8 cellular contexts compared by ENCODE assay signal in the genomic region with DNA sequence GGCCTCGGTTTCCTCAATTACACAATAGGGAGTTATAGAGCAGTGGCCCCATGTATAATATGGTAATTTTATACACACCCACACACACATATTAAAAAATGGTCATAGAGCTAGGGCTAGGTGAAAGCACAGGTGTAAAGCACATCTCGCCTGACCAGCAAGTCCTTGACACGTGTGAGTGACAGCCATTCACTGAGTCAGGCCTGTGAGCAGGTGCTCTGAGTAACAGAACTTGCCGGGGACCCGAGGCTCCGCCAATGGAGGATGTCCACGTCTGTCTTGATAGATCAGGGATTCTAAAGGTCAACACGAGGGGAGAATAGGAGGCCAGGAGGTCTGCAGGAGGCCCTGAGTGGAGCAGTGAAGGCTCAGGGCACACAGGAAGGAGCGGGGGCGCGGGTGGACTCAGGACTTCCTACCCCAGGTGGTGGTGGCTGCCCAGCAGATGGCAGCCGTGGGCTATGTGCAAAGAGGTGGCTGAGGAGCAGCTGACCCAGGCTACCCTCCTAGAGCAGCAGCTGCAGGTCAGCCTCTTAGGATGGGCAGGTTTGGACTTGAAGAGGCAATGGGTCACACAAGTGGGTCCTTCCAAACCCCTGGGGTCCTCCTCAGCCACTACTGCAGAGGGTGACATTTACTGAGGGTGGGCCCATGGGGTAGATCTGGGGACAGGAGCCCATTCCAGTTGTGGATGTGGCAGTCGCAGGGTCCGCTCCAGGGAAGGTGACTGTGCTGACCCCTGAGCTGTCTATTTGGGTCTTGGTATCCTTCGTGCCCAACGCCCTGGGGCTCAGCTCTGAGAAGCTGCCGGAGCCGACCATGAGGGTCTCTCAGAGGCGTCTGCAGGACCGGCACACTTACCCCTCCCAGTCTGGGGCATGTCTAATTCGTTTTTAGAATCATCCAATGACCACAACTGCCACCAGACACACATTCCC. TPM values are rescaled to one million over a fixed set of nuclear protein-coding genes. Genes with fewer than 3 reads are reported as not detected.
DNase-seq lines count a peak whose midpoint lies in the region; ATAC-seq and TF ChIP-seq lines count a peak whose summit lies in the region.

No MANE protein-coding gene starts in this region.

- H2BK15ac ChIP-seq in neuronal stem cell (ENCODE audit: low read length) = no peak overlapping the region

- H2BK5ac ChIP-seq in neuronal stem cell (ENCODE audit: low read length) = no peak overlapping the region

- TF ChIP-seq EP300 in stomach (IDR thresholded peaks at IDR 0.05) = no peak

- H3K36me3 ChIP-seq in neuronal stem cell (replicated peaks in 1 of 2; ENCODE audit: control insufficient read depth in 2 of 2, insufficient read depth in 2 of 2, low read length in 2 of 2) = peaks cover 15 to 70% of the 10 kb centered on the region in 2 donors
- H3K36me3 ChIP-seq in stomach = peaks cover 44 to 87% (median 80%) of the 10 kb centered on the region in 4 donors

- no peak overlapping the region for H4K91ac ChIP-seq in neuronal stem cell (ENCODE audit: low read depth, low read length, poor library complexity)

- peak overlapping the region; percentile 12 for H3K18ac ChIP-seq in neuronal stem cell (ENCODE audit: low read length)

- TF ChIP-seq CTCF in fibroblast of mammary gland (conservative IDR thresholded peaks at IDR 0.05; ENCODE audit: control insufficient read depth, insufficient read depth, low read depth, low read length) = peak; percentile 79
- peak in 6 of 7 experiments; percentile 5 to 97 (median 80) for TF ChIP-seq CTCF in stomach (IDR thresholded peaks at IDR 0.05)

- H2AFZ ChIP-seq in neuronal stem cell (ENCODE audit: low read length) = no peak overlapping the region

- no CpG with 5 or more reads among the region's 21 CpGs for WGBS in neuronal stem cell (ENCODE audit: extremely low coverage in 2 of 2, insufficient read length in 2 of 2, insufficient replicate concordance in 1 of 2), 2 donors
- WGBS in stomach, 5 donors = 56 to 74% (median 65%) methylated on average over 18 to 21 of the region's 21 CpGs

- H3K9ac ChIP-seq in neuronal stem cell (ENCODE audit: low read depth, low read length, poor library complexity) = no peak overlapping the region

- peaks cover 42% of the 10 kb centered on the region for H3K36me3 Mint-ChIP-seq in activated T-helper 1 cell treated with anti-CD3 and anti-CD28 coated beads, Interleukin-12 subunit alpha, Interleukin-12 subunit beta, Interleukin-2, Interleukin-4 antibody, amounts not matched to agents 30 ng/mL and 10 ng/mL and 1 ng/mL, durations not matched to agents 14 hours and 24 hours and 36 hours (ENCODE audit: low read depth)

- peak overlapping the region; percentile 81 for H3K27ac Mint-ChIP-seq in activated T-helper 1 cell treated with anti-CD3 and anti-CD28 coated beads, Interleukin-12 subunit alpha, Interleukin-12 subunit beta, Interleukin-2, Interleukin-4 antibody, amounts not matched to agents 30 ng/mL and 10 ng/mL and 1 ng/mL, durations not matched to agents 14 hours and 24 hours and 36 hours

- DNase-seq in EH (ENCODE audit: low read depth) (peak; percentile 82), RPMI7951 (ENCODE audit: low read depth) (peak; percentile 67), fibroblast of mammary gland (ENCODE audit: low read depth) (peak; percentile 69), neuronal stem cell (ENCODE audit: low spot score) (peak; percentile 44), stomach (peak; percentile 86)
- peak; percentile 53 for DNase-seq in Jurkat, Clone E6-1 (ENCODE audit: low read depth, low spot score)
- peak; percentile 63 for DNase-seq in activated T-helper 1 cell treated with anti-CD3 and anti-CD28 coated beads, Interleukin-12 subunit alpha, Interleukin-12 subunit beta, Interleukin-2, Interleukin-4 antibody, amounts not matched to agents 30 ng/mL and 10 ng/mL and 1 ng/mL, durations not matched to agents 14 hours and 24 hours and 36 hours (ENCODE audit: low spot score)

- H4K8ac ChIP-seq in neuronal stem cell (ENCODE audit: low read depth, low read length) = no peak overlapping the region

- peaks cover 37% of the 10 kb centered on the region for H3K4me1 Mint-ChIP-seq in activated T-helper 1 cell treated with anti-CD3 and anti-CD28 coated beads, Interleukin-12 subunit alpha, Interleukin-12 subunit beta, Interleukin-2, Interleukin-4 antibody, amounts not matched to agents 30 ng/mL and 10 ng/mL and 1 ng/mL, durations not matched to agents 14 hours and 24 hours and 36 hours (ENCODE audit: low read depth)

- intact Hi-C loops in activated T-helper 1 cell treated with anti-CD3 and anti-CD28 coated beads, Interleukin-12 subunit alpha, Interleukin-12 subunit beta, Interleukin-2, Interleukin-4 antibody, amounts not matched to agents 30 ng/mL and 10 ng/mL and 1 ng/mL, durations not matched to agents 14 hours and 24 hours and 36 hours (cut with micrococcal nuclease) = loop anchor here (1.0 to 5.0 kb wide), 6 partner anchors 38 to 156 kb away; no protein-coding TSS in a partner anchor
- intact Hi-C loops in stomach (cut with DNase I; ENCODE audit: low total_unique reads) = loop anchor here (5.0 kb wide), 1 partner anchor 151 kb away; a partner anchor contains a TSS

- no peak overlapping the region for H2BK120ac ChIP-seq in neuronal stem cell (ENCODE audit: low read depth, low read length)

- H3K4me1 ChIP-seq in neuronal stem cell (ENCODE audit: control insufficient read depth in 2 of 2, insufficient read depth in 1 of 2, low read depth in 1 of 2, low read length in 2 of 2) (no peaks in the 10 kb centered on the region), stomach (peaks cover 0 to 27% (median 6%) of the 10 kb centered on the region in 4 donors)

- H3K4me3 Mint-ChIP-seq in activated T-helper 1 cell treated with anti-CD3 and anti-CD28 coated beads, Interleukin-12 subunit alpha, Interleukin-12 subunit beta, Interleukin-2, Interleukin-4 antibody, amounts not matched to agents 30 ng/mL and 10 ng/mL and 1 ng/mL, durations not matched to agents 14 hours and 24 hours and 36 hours = no peak overlapping the region

- no peak overlapping the region for H3K14ac ChIP-seq in neuronal stem cell (ENCODE audit: low read length)

- H3K79me1 ChIP-seq in neuronal stem cell (ENCODE audit: low read depth, low read length) = no peaks in the 10 kb centered on the region

- no peak overlapping the region for H2BK12ac ChIP-seq in neuronal stem cell (ENCODE audit: low read length)

- peak overlapping the region; percentile 23 for H2AK5ac ChIP-seq in neuronal stem cell (ENCODE audit: low read depth, low read length)

- no peak overlapping the region for H3K27ac ChIP-seq in neuronal stem cell (replicated peaks; ENCODE audit: low read length)
- no peak overlapping the region for H3K27ac ChIP-seq in stomach

- no peaks in the 10 kb centered on the region for H3K9me3 Mint-ChIP-seq in activated T-helper 1 cell treated with anti-CD3 and anti-CD28 coated beads, Interleukin-12 subunit alpha, Interleukin-12 subunit beta, Interleukin-2, Interleukin-4 antibody, amounts not matched to agents 30 ng/mL and 10 ng/mL and 1 ng/mL, durations not matched to agents 14 hours and 24 hours and 36 hours

- H3K23ac ChIP-seq in neuronal stem cell (ENCODE audit: low read depth, low read length, poor library complexity) = peak overlapping the region; percentile 52

- no peak overlapping the region for H3K4me3 ChIP-seq in Jurkat, Clone E6-1 (ENCODE audit: low read length)
- H3K4me3 ChIP-seq in fibroblast of mammary gland (ENCODE audit: control insufficient read depth, low read depth, low read length) = no peak overlapping the region
- no peak overlapping the region for H3K4me3 ChIP-seq in neuronal stem cell (ENCODE audit: low read length in 2 of 2)
- H3K4me3 ChIP-seq in stomach = no peak overlapping the region

- H3K27me3 ChIP-seq in neuronal stem cell (ENCODE audit: control insufficient read depth in 3 of 3, insufficient read depth in 3 of 3, low read depth in 1 of 3, low read length in 3 of 3) (no peaks in the 10 kb centered on the region), stomach (no peaks in the 10 kb centered on the region)

- H3K9me3 ChIP-seq in neuronal stem cell (replicated peaks in 1 of 2; ENCODE audit: control insufficient read depth in 2 of 2, insufficient read depth in 1 of 2, low read depth in 1 of 2, low read length in 2 of 2) = no peaks in the 10 kb centered on the region
- H3K9me3 ChIP-seq in stomach = no peaks in the 10 kb centered on the region

- H3K4ac ChIP-seq in neuronal stem cell (ENCODE audit: low read length) = no peak overlapping the region

- TF ChIP-seq POLR2A in stomach (IDR thresholded peaks at IDR 0.05) = no peak

- H3K27me3 Mint-ChIP-seq in activated T-helper 1 cell treated with anti-CD3 and anti-CD28 coated beads, Interleukin-12 subunit alpha, Interleukin-12 subunit beta, Interleukin-2, Interleukin-4 antibody, amounts not matched to agents 30 ng/mL and 10 ng/mL and 1 ng/mL, durations not matched to agents 14 hours and 24 hours and 36 hours (ENCODE audit: insufficient read depth) = no peaks in the 10 kb centered on the region

- no peak overlapping the region for H3K4me2 ChIP-seq in neuronal stem cell (ENCODE audit: insufficient read depth, low read length, poor library complexity, severe bottlenecking)

- ATAC-seq in GM18502 (IDR thresholded peaks at IDR 0.05; ENCODE audit: poor library complexity, unreplicated experiment) = no peak

RNA-seq across cellular contexts. Expression of a gene that starts 45.9 kb away (rescaled TPM):
- not detected for polyA plus RNA-seq in Jurkat, Clone E6-1 (2012; ENCODE audit: insufficient read depth, insufficient read length)
- total RNA-seq in RPMI7951 (2014; rRNA removed; shearing (Covaris generic)) = not detected in 2 replicates
- total RNA-seq in activated T-helper 1 cell treated with anti-CD3 and anti-CD28 coated beads, Interleukin-12 subunit alpha, Interleukin-12 subunit beta, Interleukin-2, Interleukin-4 antibody, amounts not matched to agents 30 ng/mL and 10 ng/mL and 1 ng/mL, durations not matched to agents 14 hours and 24 hours and 36 hours = not detected in 2 replicates
- polyA plus RNA-seq in neuronal stem cell (2013, experiment 1 of 2) = not detected
- polyA plus RNA-seq in neuronal stem cell (2013, experiment 2 of 2) = not detected
- 10 to 100 TPM in 1 of 5 donors, 1 to 10 TPM in 1, under 1 TPM in 1, not detected in 2; 0.73 to 10.9 (median 1.8) TPM for total RNA-seq in stomach
- 1 to 10 TPM in 2 of 3 donors, under 1 TPM in 1; 0.48 to 3.7 (median 1.4) TPM for polyA plus RNA-seq in stomach
